2 cellular contexts compared by ENCODE assay signal in the genomic region with DNA sequence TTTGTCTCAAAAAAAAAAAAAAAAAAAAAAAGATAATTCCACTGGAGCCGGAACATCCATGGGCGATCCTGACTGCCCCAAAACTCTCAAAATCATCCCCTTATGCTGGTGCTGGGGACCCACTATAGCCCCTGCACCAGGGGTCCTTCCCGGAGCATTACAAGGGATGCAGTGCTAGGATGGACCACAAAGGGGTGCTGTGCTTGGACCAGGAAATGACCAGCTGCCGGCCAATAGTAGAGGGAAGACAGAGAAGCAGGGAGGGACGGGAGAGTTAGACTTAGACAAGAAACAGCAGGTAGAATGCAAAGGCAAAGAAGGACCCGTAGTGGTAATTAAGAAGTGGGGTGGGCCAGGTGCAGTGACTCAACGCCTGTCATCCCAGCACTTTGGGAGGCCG.
TF ChIP-seq lines count a peak whose summit lies in the region.

No MANE protein-coding gene starts in this region.

TF ChIP-seq in HepG2, 621 proteins besides CTCF, POLR2A, EP300 and RAD21:
- TF ChIP-seq TAF15 (IDR thresholded peaks at IDR 0.05; ENCODE audit: low read depth, low read length, poor library complexity, severe bottlenecking) = no peak
- TF ChIP-seq, protein P1, sequence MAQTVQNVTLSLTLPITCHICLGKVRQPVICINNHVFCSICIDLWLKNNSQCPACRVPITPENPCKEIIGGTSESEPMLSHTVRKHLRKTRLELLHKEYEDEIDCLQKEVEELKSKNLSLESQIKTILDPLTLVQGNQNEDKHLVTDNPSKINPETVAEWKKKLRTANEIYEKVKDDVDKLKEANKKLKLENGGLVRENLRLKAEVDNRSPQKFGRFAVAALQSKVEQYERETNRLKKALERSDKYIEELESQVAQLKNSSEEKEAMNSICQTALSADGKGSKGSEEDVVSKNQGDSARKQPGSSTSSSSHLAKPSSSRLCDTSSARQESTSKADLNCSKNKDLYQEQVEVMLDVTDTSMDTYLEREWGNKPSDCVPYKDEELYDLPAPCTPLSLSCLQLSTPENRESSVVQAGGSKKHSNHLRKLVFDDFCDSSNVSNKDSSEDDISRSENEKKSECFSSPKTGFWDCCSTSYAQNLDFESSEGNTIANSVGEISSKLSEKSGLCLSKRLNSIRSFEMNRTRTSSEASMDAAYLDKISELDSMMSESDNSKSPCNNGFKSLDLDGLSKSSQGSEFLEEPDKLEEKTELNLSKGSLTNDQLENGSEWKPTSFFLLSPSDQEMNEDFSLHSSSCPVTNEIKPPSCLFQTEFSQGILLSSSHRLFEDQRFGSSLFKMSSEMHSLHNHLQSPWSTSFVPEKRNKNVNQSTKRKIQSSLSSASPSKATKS (CRISPR knock-in tag; IDR thresholded peaks at IDR 0.05) = no peak
- TF ChIP-seq, protein P2, sequence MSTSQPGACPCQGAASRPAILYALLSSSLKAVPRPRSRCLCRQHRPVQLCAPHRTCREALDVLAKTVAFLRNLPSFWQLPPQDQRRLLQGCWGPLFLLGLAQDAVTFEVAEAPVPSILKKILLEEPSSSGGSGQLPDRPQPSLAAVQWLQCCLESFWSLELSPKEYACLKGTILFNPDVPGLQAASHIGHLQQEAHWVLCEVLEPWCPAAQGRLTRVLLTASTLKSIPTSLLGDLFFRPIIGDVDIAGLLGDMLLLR (CRISPR knock-in tag; IDR thresholded peaks at IDR 0.05) = no peak
- TF ChIP-seq PRMT3 (CRISPR knock-in tag; IDR thresholded peaks at IDR 0.05; ENCODE audit: borderline replicate concordance, low read depth) = no peak
- TF ChIP-seq ZNF83 (CRISPR knock-in tag; IDR thresholded peaks at IDR 0.05; ENCODE audit: borderline replicate concordance) = no peak
- TF ChIP-seq ZNF577 (CRISPR knock-in tag; IDR thresholded peaks at IDR 0.05; ENCODE audit: borderline replicate concordance, low read depth) = no peak
- TF ChIP-seq ZNF644 (CRISPR knock-in tag; IDR thresholded peaks at IDR 0.05; ENCODE audit: low read depth) = no peak
- TF ChIP-seq POLR2AphosphoS2 (IDR thresholded peaks at IDR 0.05; ENCODE audit: low read depth, low read length) = no peak
- no peak for TF ChIP-seq SALL2 (CRISPR knock-in tag; IDR thresholded peaks at IDR 0.05)
- TF ChIP-seq, protein P3, sequence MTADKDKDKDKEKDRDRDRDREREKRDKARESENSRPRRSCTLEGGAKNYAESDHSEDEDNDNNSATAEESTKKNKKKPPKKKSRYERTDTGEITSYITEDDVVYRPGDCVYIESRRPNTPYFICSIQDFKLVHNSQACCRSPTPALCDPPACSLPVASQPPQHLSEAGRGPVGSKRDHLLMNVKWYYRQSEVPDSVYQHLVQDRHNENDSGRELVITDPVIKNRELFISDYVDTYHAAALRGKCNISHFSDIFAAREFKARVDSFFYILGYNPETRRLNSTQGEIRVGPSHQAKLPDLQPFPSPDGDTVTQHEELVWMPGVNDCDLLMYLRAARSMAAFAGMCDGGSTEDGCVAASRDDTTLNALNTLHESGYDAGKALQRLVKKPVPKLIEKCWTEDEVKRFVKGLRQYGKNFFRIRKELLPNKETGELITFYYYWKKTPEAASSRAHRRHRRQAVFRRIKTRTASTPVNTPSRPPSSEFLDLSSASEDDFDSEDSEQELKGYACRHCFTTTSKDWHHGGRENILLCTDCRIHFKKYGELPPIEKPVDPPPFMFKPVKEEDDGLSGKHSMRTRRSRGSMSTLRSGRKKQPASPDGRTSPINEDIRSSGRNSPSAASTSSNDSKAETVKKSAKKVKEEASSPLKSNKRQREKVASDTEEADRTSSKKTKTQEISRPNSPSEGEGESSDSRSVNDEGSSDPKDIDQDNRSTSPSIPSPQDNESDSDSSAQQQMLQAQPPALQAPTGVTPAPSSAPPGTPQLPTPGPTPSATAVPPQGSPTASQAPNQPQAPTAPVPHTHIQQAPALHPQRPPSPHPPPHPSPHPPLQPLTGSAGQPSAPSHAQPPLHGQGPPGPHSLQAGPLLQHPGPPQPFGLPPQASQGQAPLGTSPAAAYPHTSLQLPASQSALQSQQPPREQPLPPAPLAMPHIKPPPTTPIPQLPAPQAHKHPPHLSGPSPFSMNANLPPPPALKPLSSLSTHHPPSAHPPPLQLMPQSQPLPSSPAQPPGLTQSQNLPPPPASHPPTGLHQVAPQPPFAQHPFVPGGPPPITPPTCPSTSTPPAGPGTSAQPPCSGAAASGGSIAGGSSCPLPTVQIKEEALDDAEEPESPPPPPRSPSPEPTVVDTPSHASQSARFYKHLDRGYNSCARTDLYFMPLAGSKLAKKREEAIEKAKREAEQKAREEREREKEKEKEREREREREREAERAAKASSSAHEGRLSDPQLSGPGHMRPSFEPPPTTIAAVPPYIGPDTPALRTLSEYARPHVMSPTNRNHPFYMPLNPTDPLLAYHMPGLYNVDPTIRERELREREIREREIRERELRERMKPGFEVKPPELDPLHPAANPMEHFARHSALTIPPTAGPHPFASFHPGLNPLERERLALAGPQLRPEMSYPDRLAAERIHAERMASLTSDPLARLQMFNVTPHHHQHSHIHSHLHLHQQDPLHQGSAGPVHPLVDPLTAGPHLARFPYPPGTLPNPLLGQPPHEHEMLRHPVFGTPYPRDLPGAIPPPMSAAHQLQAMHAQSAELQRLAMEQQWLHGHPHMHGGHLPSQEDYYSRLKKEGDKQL (CRISPR knock-in tag; IDR thresholded peaks at IDR 0.05; ENCODE audit: low read depth) = no peak
- no peak for TF ChIP-seq ZNF260 (CRISPR knock-in tag; IDR thresholded peaks at IDR 0.05; ENCODE audit: borderline replicate concordance, low read depth)

TF ChIP-seq in SK-N-SH, 30 proteins besides CTCF, POLR2A, EP300 and RAD21:
- no peak for TF ChIP-seq FOSL2 (IDR thresholded peaks at IDR 0.05; ENCODE audit: borderline replicate concordance, low read depth)
- TF ChIP-seq USF1 (IDR thresholded peaks at IDR 0.05; ENCODE audit: borderline replicate concordance, low read depth) = no peak
TF ChIP-seq in SK-N-SH: peak in this region for 0.
